Comparison of ENCODE assay signal across 2 cellular contexts in genomic region chr7:112789824-112790650, GRCh38.
TF ChIP-seq lines count a peak whose summit lies in the region.

Gene TMEM168, minus strand, starts transcription at chr7:112790393. Its CDS starts 5,568 bp downstream, at chr7:112784825.

TF ChIP-seq in HCT116, 20 proteins besides CTCF, POLR2A, EP300 and RAD21 (continued from another document):
- TF ChIP-seq CEBPB (IDR thresholded peaks at IDR 0.05; ENCODE audit: low read depth) (peak; percentile 75), SIN3A (IDR thresholded peaks at IDR 0.05; ENCODE audit: low read depth) (peak; percentile 90), YY1 (IDR thresholded peaks at IDR 0.05; ENCODE audit: extremely low read depth, insufficient replicate concordance, low read depth, low read length) (peak; percentile 92), TCF7L2 (IDR thresholded peaks at IDR 0.05; ENCODE audit: borderline replicate concordance, extremely low read depth, insufficient read depth, insufficient read length) (peak; percentile 89)
- TF ChIP-seq, protein P1, sequence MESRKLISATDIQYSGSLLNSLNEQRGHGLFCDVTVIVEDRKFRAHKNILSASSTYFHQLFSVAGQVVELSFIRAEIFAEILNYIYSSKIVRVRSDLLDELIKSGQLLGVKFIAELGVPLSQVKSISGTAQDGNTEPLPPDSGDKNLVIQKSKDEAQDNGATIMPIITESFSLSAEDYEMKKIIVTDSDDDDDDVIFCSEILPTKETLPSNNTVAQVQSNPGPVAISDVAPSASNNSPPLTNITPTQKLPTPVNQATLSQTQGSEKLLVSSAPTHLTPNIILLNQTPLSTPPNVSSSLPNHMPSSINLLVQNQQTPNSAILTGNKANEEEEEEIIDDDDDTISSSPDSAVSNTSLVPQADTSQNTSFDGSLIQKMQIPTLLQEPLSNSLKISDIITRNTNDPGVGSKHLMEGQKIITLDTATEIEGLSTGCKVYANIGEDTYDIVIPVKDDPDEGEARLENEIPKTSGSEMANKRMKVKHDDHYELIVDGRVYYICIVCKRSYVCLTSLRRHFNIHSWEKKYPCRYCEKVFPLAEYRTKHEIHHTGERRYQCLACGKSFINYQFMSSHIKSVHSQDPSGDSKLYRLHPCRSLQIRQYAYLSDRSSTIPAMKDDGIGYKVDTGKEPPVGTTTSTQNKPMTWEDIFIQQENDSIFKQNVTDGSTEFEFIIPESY (IDR thresholded peaks at IDR 0.05; ENCODE audit: extremely low read depth, insufficient replicate concordance, low read length), result peak; percentile 77

TF ChIP-seq in SK-N-SH, 30 proteins besides CTCF, POLR2A, EP300 and RAD21 (continued from another document):
- TF ChIP-seq, protein P2, sequence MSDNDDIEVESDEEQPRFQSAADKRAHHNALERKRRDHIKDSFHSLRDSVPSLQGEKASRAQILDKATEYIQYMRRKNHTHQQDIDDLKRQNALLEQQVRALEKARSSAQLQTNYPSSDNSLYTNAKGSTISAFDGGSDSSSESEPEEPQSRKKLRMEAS (IDR thresholded peaks at IDR 0.05; ENCODE audit: low read depth), result peak; percentile 87
- TF ChIP-seq MXI1 (IDR thresholded peaks at IDR 0.05; ENCODE audit: low read depth, low read length), result peak; percentile 88
- TF ChIP-seq TEAD4 (IDR thresholded peaks at IDR 0.05; ENCODE audit: borderline replicate concordance, insufficient read depth), result no peak
- no peak for TF ChIP-seq JUND (IDR thresholded peaks at IDR 0.05)
- no peak for TF ChIP-seq FOSL2 (IDR thresholded peaks at IDR 0.05; ENCODE audit: borderline replicate concordance, low read depth)
- TF ChIP-seq POLR2AphosphoS5 (IDR thresholded peaks at IDR 0.05; ENCODE audit: low read depth, low read length), result peak; percentile 87
- TF ChIP-seq RFX5 (IDR thresholded peaks at IDR 0.05; ENCODE audit: low read length), result no peak
- TF ChIP-seq, protein P3, sequence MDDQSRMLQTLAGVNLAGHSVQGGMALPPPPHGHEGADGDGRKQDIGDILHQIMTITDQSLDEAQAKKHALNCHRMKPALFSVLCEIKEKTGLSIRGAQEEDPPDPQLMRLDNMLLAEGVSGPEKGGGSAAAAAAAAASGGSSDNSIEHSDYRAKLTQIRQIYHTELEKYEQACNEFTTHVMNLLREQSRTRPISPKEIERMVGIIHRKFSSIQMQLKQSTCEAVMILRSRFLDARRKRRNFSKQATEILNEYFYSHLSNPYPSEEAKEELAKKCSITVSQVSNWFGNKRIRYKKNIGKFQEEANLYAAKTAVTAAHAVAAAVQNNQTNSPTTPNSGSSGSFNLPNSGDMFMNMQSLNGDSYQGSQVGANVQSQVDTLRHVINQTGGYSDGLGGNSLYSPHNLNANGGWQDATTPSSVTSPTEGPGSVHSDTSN (IDR thresholded peaks at IDR 0.05), result peak; percentile 13; the same call in 1 of the 2 replicates
- peak; percentile 29; the same call in 1 of the 2 replicates for TF ChIP-seq USF1 (IDR thresholded peaks at IDR 0.05; ENCODE audit: borderline replicate concordance, low read depth)
- TF ChIP-seq FOXM1 (IDR thresholded peaks at IDR 0.05; ENCODE audit: low read depth), result no peak
- no peak for TF ChIP-seq IRF3 (IDR thresholded peaks at IDR 0.05; ENCODE audit: low read depth, low read length)
- no peak for TF ChIP-seq RXRA (IDR thresholded peaks at IDR 0.05; ENCODE audit: borderline replicate concordance, low read depth)
- TF ChIP-seq RCOR1 (IDR thresholded peaks at IDR 0.05; ENCODE audit: low read length), result 0 out of 2 replicates have a peak, but pooled peaks have one; percentile 21
- TF ChIP-seq, protein P4, sequence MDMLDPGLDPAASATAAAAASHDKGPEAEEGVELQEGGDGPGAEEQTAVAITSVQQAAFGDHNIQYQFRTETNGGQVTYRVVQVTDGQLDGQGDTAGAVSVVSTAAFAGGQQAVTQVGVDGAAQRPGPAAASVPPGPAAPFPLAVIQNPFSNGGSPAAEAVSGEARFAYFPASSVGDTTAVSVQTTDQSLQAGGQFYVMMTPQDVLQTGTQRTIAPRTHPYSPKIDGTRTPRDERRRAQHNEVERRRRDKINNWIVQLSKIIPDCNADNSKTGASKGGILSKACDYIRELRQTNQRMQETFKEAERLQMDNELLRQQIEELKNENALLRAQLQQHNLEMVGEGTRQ (IDR thresholded peaks at IDR 0.05; ENCODE audit: borderline replicate concordance, low read depth, low read length), result no peak
- TF ChIP-seq CHD2 (IDR thresholded peaks at IDR 0.05; ENCODE audit: low read length, partially characterized antibody), result peak; percentile 50
- TF ChIP-seq NFIC (IDR thresholded peaks at IDR 0.05; ENCODE audit: borderline replicate concordance), result no peak
- TF ChIP-seq, protein P5, sequence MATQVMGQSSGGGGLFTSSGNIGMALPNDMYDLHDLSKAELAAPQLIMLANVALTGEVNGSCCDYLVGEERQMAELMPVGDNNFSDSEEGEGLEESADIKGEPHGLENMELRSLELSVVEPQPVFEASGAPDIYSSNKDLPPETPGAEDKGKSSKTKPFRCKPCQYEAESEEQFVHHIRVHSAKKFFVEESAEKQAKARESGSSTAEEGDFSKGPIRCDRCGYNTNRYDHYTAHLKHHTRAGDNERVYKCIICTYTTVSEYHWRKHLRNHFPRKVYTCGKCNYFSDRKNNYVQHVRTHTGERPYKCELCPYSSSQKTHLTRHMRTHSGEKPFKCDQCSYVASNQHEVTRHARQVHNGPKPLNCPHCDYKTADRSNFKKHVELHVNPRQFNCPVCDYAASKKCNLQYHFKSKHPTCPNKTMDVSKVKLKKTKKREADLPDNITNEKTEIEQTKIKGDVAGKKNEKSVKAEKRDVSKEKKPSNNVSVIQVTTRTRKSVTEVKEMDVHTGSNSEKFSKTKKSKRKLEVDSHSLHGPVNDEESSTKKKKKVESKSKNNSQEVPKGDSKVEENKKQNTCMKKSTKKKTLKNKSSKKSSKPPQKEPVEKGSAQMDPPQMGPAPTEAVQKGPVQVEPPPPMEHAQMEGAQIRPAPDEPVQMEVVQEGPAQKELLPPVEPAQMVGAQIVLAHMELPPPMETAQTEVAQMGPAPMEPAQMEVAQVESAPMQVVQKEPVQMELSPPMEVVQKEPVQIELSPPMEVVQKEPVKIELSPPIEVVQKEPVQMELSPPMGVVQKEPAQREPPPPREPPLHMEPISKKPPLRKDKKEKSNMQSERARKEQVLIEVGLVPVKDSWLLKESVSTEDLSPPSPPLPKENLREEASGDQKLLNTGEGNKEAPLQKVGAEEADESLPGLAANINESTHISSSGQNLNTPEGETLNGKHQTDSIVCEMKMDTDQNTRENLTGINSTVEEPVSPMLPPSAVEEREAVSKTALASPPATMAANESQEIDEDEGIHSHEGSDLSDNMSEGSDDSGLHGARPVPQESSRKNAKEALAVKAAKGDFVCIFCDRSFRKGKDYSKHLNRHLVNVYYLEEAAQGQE (IDR thresholded peaks at IDR 0.05; ENCODE audit: low read depth, low read length), result peak; percentile 28; the same call in 1 of the 2 replicates
- peak; percentile 15; the same call in 1 of the 2 replicates for TF ChIP-seq TCF12 (IDR thresholded peaks at IDR 0.05)
- TF ChIP-seq GATA2 (CRISPR knock-in tag; IDR thresholded peaks at IDR 0.05), result no peak
- peak; percentile 19 for TF ChIP-seq SMC3 (IDR thresholded peaks at IDR 0.05; ENCODE audit: low read depth, low read length)
- peak; percentile 35 for TF ChIP-seq NRF1 (IDR thresholded peaks at IDR 0.05; ENCODE audit: low read depth, low read length)
- no peak for TF ChIP-seq EZH2phosphoT487 (IDR thresholded peaks at IDR 0.05; ENCODE audit: borderline replicate concordance, low read depth)
- no peak for TF ChIP-seq GABPA (IDR thresholded peaks at IDR 0.05; ENCODE audit: low read depth)
